17 cellular contexts compared by ENCODE assay signal in the genomic region with DNA sequence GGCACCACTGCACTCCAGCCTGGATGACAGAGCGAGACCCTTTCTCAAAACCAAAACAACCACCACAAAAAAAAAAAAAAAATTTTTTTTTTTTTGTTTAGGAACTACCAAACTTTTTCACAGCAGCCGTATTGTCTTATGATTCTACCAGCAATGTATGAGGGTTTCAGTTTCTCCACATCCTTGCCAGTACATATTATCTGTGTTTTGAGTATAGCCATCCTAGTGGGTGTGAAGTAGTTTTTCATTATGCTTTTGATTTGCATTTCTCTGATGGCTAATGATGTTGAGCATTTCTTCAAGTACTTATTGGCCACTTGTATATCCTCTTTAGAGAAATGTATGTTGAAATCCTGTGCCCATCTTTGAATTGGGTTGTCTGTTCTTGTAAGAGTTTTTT.
"Had no signal": no experiment of that assay in that cellular context is flagged by ENCODE, and none has a peak within 500 bp of the region (broad histone marks: within the 10 kb centered on the region; RNA-seq: fewer than 3 reads in every experiment).

No MANE protein-coding gene starts in this region.

- H3K27ac ChIP-seq: cardiac muscle cell, neural progenitor cell, prostate gland, right atrium auricular region, skin epidermis, suprapubic skin, transverse colon, uterus had no signal

- H3K27me3 Mint-ChIP-seq: activated naive CD8-positive, alpha-beta T cell treated with anti-CD3 and anti-CD28 coated beads for 36 hours; dendritic cell treated with granulocyte-macrophage colony-stimulating factor and Interleukin-4, amounts not matched to agents 40 ng/mL and 50 ng/mL, for 4 days; memory B cell; stimulated activated naive CD8-positive, alpha-beta T cell treated with anti-CD3 and anti-CD28 coated beads, Interleukin-15, amount 100 ng/mL, for 72 hours had no signal

- H3K4me3 Mint-ChIP-seq: activated naive CD8-positive, alpha-beta T cell treated with anti-CD3 and anti-CD28 coated beads for 36 hours; dendritic cell treated with granulocyte-macrophage colony-stimulating factor and Interleukin-4, amounts not matched to agents 40 ng/mL and 50 ng/mL, for 4 days; immature natural killer cell; memory B cell; neural progenitor cell; stimulated activated naive CD8-positive, alpha-beta T cell treated with anti-CD3 and anti-CD28 coated beads, Interleukin-15, amount 100 ng/mL, for 72 hours had no signal

- H3K36me3 ChIP-seq: prostate gland, uterus had no signal

- H3K4me1 Mint-ChIP-seq: memory B cell, neural progenitor cell had no signal

- H3K27me3 ChIP-seq: cardiac muscle cell, neural progenitor cell, right atrium auricular region, suprapubic skin, transverse colon, uterus had no signal

- ATAC-seq: stimulated activated naive CD8-positive, alpha-beta T cell treated with anti-CD3 and anti-CD28 coated beads, Interleukin-15, amount 100 ng/mL, for 72 hours had no signal

- H3K4me1 ChIP-seq: neural progenitor cell, prostate gland, right atrium auricular region, suprapubic skin, uterus had no signal

- DNase-seq: activated naive CD8-positive, alpha-beta T cell treated with anti-CD3 and anti-CD28 coated beads for 36 hours; amygdala; effector memory CD4-positive, alpha-beta T cell; immature natural killer cell; kidney glomerular epithelial cell; stimulated activated naive CD8-positive, alpha-beta T cell treated with anti-CD3 and anti-CD28 coated beads, Interleukin-15, amount 100 ng/mL, for 72 hours; T-helper 9 cell; transverse colon; uterus had no signal

- H3K9me3 Mint-ChIP-seq: activated naive CD8-positive, alpha-beta T cell treated with anti-CD3 and anti-CD28 coated beads for 36 hours; dendritic cell treated with granulocyte-macrophage colony-stimulating factor and Interleukin-4, amounts not matched to agents 40 ng/mL and 50 ng/mL, for 4 days; immature natural killer cell; memory B cell; neural progenitor cell; stimulated activated naive CD8-positive, alpha-beta T cell treated with anti-CD3 and anti-CD28 coated beads, Interleukin-15, amount 100 ng/mL, for 72 hours had no signal

- H3K9me3 ChIP-seq: prostate gland, right atrium auricular region, suprapubic skin, transverse colon, uterus had no signal

- H3K27ac Mint-ChIP-seq: activated naive CD8-positive, alpha-beta T cell treated with anti-CD3 and anti-CD28 coated beads for 36 hours; dendritic cell treated with granulocyte-macrophage colony-stimulating factor and Interleukin-4, amounts not matched to agents 40 ng/mL and 50 ng/mL, for 4 days; neural progenitor cell had no signal

- H3K4me3 ChIP-seq: cardiac muscle cell, neural progenitor cell, prostate gland, right atrium auricular region, skin epidermis, suprapubic skin, transverse colon, uterus had no signal
